ENCODE assay signal across 13 cellular contexts in genomic region chr1:24963943-24964677, GRCh38. TPM values are rescaled to one million over a fixed set of nuclear protein-coding genes. Genes with fewer than 3 reads are reported as not detected.
DNase-seq lines count a peak whose midpoint lies in the region; ATAC-seq, FAIRE-seq and TF ChIP-seq lines count a peak whose summit lies in the region.
"Had no signal": no experiment of that assay in that cellular context is flagged by ENCODE, and none has a peak within 500 bp of the region (broad histone marks: within the 10 kb centered on the region; RNA-seq: fewer than 3 reads in every experiment).

No MANE protein-coding gene starts in this region.

- H3K4me3 ChIP-seq in RWPE2 (ENCODE audit: severe bottlenecking), result no peak overlapping the region
- H3K4me3 ChIP-seq in H1 (ENCODE audit: extremely low read depth in 1 of 4, insufficient read depth in 2 of 4, low read depth in 3 of 4, low read length in 4 of 4), result no peak overlapping the region

- TF ChIP-seq EP300 in H1 (IDR thresholded peaks at IDR 0.05; ENCODE audit: borderline replicate concordance in 1 of 2, low read depth in 2 of 2, low read length in 2 of 2), result no peak

- no peak for FAIRE-seq in H1 (lab: Jason Lieb, UNC)
- FAIRE-seq: endometrium had no signal

- no peak overlapping the region for H3K27ac ChIP-seq in RWPE2 (ENCODE audit: poor library complexity, severe bottlenecking)
- no peak overlapping the region for H3K27ac ChIP-seq in H1 (ENCODE audit: low read depth, low read length)

- no peaks in the 10 kb centered on the region for H4K20me1 ChIP-seq in H1 (replicated peaks in 1 of 2; ENCODE audit: control insufficient read depth in 1 of 2, insufficient read depth in 2 of 2, low read length in 2 of 2)

- H3K27ac Mint-ChIP-seq in activated T-cell treated with anti-CD3 and anti-CD28 coated beads, Interleukin-2, amount 50 U/mL, for 24 hours, result peak overlapping the region; percentile 97
- peak overlapping the region; percentile 92 to 99 for H3K27ac Mint-ChIP-seq in stimulated activated naive CD8-positive, alpha-beta T cell treated with anti-CD3 and anti-CD28 coated beads, Interleukin-15, amount 100 ng/mL, for 72 hours
- H3K27ac Mint-ChIP-seq: progenitor cell of endocrine pancreas, type B pancreatic cell had no signal

- H3K23ac ChIP-seq in H1 (ENCODE audit: insufficient read length), result no peak overlapping the region

- no peak overlapping the region for H3K4me2 ChIP-seq in H1 (ENCODE audit: insufficient read depth in 1 of 2, low read depth in 2 of 2, low read length in 2 of 2)

- H3K36me3 ChIP-seq in RWPE2 (ENCODE audit: low read depth) (no peaks in the 10 kb centered on the region), H1 (ENCODE audit: control insufficient read depth in 2 of 4, insufficient read depth in 4 of 4, low read length in 3 of 4) (no peaks in the 10 kb centered on the region)
- H3K36me3 ChIP-seq: heart right ventricle had no signal

- no peak for TF ChIP-seq CTCF in RWPE2 (IDR thresholded peaks at IDR 0.05; ENCODE audit: poor library complexity, severe bottlenecking)
- TF ChIP-seq CTCF in H1 (IDR thresholded peaks at IDR 0.05; ENCODE audit: control extremely low read depth in 1 of 3, insufficient read depth in 1 of 3, low read depth in 1 of 3, low read length in 3 of 3), result no peak

- H3K18ac ChIP-seq in H1 (ENCODE audit: extremely low read depth, low read length), result no peak overlapping the region

- no peak overlapping the region for H2AK5ac ChIP-seq in H1 (ENCODE audit: low read depth, low read length)

- H3K23me2 ChIP-seq in H1 (ENCODE audit: low read depth, low read length), result no peaks in the 10 kb centered on the region

- no peak overlapping the region for H2BK15ac ChIP-seq in H1 (ENCODE audit: low read length)

- 88% methylated on average over 23 of the region's 23 CpGs; no CpG with 5 or more reads in 1 of the 2 experiments for WGBS in H1 (ENCODE audit: extremely low coverage in 1 of 2, insufficient coverage in 1 of 2, insufficient read length in 1 of 2, insufficient replicate concordance in 2 of 2, low coverage in 1 of 2, low lambda C conversion rate in 2 of 2, missing lambda C conversion rate in 1 of 2), 2 experiments

- no peak overlapping the region for H3K14ac ChIP-seq in H1 (ENCODE audit: insufficient read length)

- no peaks in the 10 kb centered on the region for H3K9me3 ChIP-seq in RWPE2 (ENCODE audit: severe bottlenecking)
- no peaks in the 10 kb centered on the region for H3K9me3 ChIP-seq in H1 (ENCODE audit: insufficient read depth in 2 of 2, low read depth in 1 of 2, low read length in 1 of 2)
- H3K9me3 ChIP-seq: heart right ventricle had no signal

- H3K4me1 ChIP-seq in RWPE2 (ENCODE audit: insufficient read depth, poor library complexity, severe bottlenecking) (no peaks in the 10 kb centered on the region), H1 (replicated peaks in 1 of 4; ENCODE audit: control insufficient read depth in 3 of 4, insufficient read depth in 4 of 4, low read length in 3 of 4) (0 out of 7 replicates have a peak, but pooled peaks cover 0 to 2% (median 0%) of the 10 kb centered on the region in 4 experiments)

- POLR2A ChIA-PET in H1 (lab: Charles Lee; ENCODE audit: partially characterized antibody), result interaction anchor here (0.7 kb wide), 1 partner anchor 16 kb away, joined by 3 read pairs; no protein-coding TSS in a partner anchor

- peak overlapping the region; percentile 97 for H3K4me3 Mint-ChIP-seq in activated T-cell treated with anti-CD3 and anti-CD28 coated beads, Interleukin-2, amount 50 U/mL, for 24 hours
- peak overlapping the region; percentile 78 to 90 for H3K4me3 Mint-ChIP-seq in stimulated activated naive CD8-positive, alpha-beta T cell treated with anti-CD3 and anti-CD28 coated beads, Interleukin-15, amount 100 ng/mL, for 72 hours
- H3K4me3 Mint-ChIP-seq: type B pancreatic cell had no signal

- H3K79me1 ChIP-seq in H1 (ENCODE audit: low read depth, low read length), result no peaks in the 10 kb centered on the region

- CTCF ChIA-PET in H1 (lab: Charles Lee; ENCODE audit: partially characterized antibody), result interaction anchor here (0.6 to 2.9 kb wide), 8 partner anchors 12 to 136 kb away, joined by 3 to 14 read pairs (median 4); no protein-coding TSS in a partner anchor

- H3K36me3 Mint-ChIP-seq in activated T-cell treated with anti-CD3 and anti-CD28 coated beads, Interleukin-2, amount 50 U/mL, for 24 hours (ENCODE audit: low read depth), result peaks cover 58% of the 10 kb centered on the region
- H3K36me3 Mint-ChIP-seq: type B pancreatic cell had no signal

- H3K9ac ChIP-seq in H1 (replicated peaks in 1 of 4; ENCODE audit: extremely low read depth in 1 of 4, low read depth in 3 of 4, low read length in 3 of 4), result no peak overlapping the region

- H2BK5ac ChIP-seq in H1 (ENCODE audit: low read depth, low read length), result no peak overlapping the region; the same call in 1 of the 2 replicates

- no peak for TF ChIP-seq RAD21 in H1 (IDR thresholded peaks at IDR 0.05 in 1 of 2, conservative IDR thresholded peaks at IDR 0.05 in 1 of 2; ENCODE audit: low read depth in 2 of 2, low read length in 2 of 2)

- H3K4me1 Mint-ChIP-seq in activated T-cell treated with anti-CD3 and anti-CD28 coated beads, Interleukin-2, amount 50 U/mL, for 24 hours (ENCODE audit: low read depth), result peaks cover 83% of the 10 kb centered on the region
- H3K4me1 Mint-ChIP-seq in stimulated activated naive CD8-positive, alpha-beta T cell treated with anti-CD3 and anti-CD28 coated beads, Interleukin-15, amount 100 ng/mL, for 72 hours, result peaks cover 75% of the 10 kb centered on the region

- H2BK12ac ChIP-seq in H1 (ENCODE audit: low read depth, low read length), result no peak overlapping the region

- H3K4ac ChIP-seq in H1 (replicated peaks; ENCODE audit: insufficient read length, low read depth, low read length), result no peak overlapping the region

- H4K5ac ChIP-seq in H1 (ENCODE audit: insufficient read length, low read depth, low read length), result no peak overlapping the region

- H3K79me2 ChIP-seq in H1 (ENCODE audit: control insufficient read depth in 1 of 2, insufficient read depth in 2 of 2, low read length in 2 of 2), result no peaks in the 10 kb centered on the region

- no peaks in the 10 kb centered on the region for H3K9me3 Mint-ChIP-seq in activated T-cell treated with anti-CD3 and anti-CD28 coated beads, Interleukin-2, amount 50 U/mL, for 24 hours
- H3K9me3 Mint-ChIP-seq in stimulated activated naive CD8-positive, alpha-beta T cell treated with anti-CD3 and anti-CD28 coated beads, Interleukin-15, amount 100 ng/mL, for 72 hours, result no peaks in the 10 kb centered on the region
- H3K9me3 Mint-ChIP-seq: type B pancreatic cell had no signal

- H3K27me3 ChIP-seq in RWPE2 (ENCODE audit: insufficient read depth, poor library complexity, severe bottlenecking) (no peaks in the 10 kb centered on the region), H1 (replicated peaks in 1 of 4; ENCODE audit: control insufficient read depth in 3 of 4, extremely low read depth in 1 of 4, insufficient read depth in 3 of 4, low read length in 3 of 4) (no peaks in the 10 kb centered on the region)

- H3K27me3 Mint-ChIP-seq in activated T-cell treated with anti-CD3 and anti-CD28 coated beads, Interleukin-2, amount 50 U/mL, for 24 hours, result no peaks in the 10 kb centered on the region
- no peaks in the 10 kb centered on the region for H3K27me3 Mint-ChIP-seq in stimulated activated naive CD8-positive, alpha-beta T cell treated with anti-CD3 and anti-CD28 coated beads, Interleukin-15, amount 100 ng/mL, for 72 hours

- H2BK120ac ChIP-seq in H1 (replicated peaks; ENCODE audit: low read depth, low read length), result no peak overlapping the region

- peak overlapping the region; percentile 6 for H4K91ac ChIP-seq in H1 (replicated peaks; ENCODE audit: insufficient read length, low read length)

- ATAC-seq in RWPE2 (ENCODE audit: low read depth) (no peak), HG03175 (IDR thresholded peaks at IDR 0.05; ENCODE audit: unreplicated experiment) (no peak)
- no peak for ATAC-seq in stimulated activated naive CD8-positive, alpha-beta T cell treated with anti-CD3 and anti-CD28 coated beads, Interleukin-15, amount 100 ng/mL, for 72 hours
- ATAC-seq: SK-N-SH treated with all-trans-retinoic acid at 6 μM for 48 hours had no signal

- no peak for TF ChIP-seq POLR2A in H1 (IDR thresholded peaks at IDR 0.05; ENCODE audit: control extremely low read depth in 1 of 2, low read depth in 2 of 2, low read length in 2 of 2)

- H2BK20ac ChIP-seq in H1 (ENCODE audit: low read length), result no peak overlapping the region

- no peak overlapping the region for H2AFZ ChIP-seq in H1 (ENCODE audit: low read length)

- H4K8ac ChIP-seq in H1 (ENCODE audit: extremely low read depth, insufficient read depth, low read length), result no peak overlapping the region

- H3K56ac ChIP-seq in H1 (replicated peaks; ENCODE audit: insufficient read length, low read depth, low read length), result no peak overlapping the region

- no peak for DNase-seq in activated T-cell treated with anti-CD3 and anti-CD28 coated beads, Interleukin-2, amount 50 U/mL, for 24 hours
- DNase-seq in activated T-cell treated with anti-CD3 and anti-CD28 coated beads for 4 hours (no peak), RWPE2 (ENCODE audit: low spot score) (peak; percentile 46), H1 (ENCODE audit: low read depth in 1 of 2, low spot score in 2 of 2) (no peak), NCI-H1417 treated with DMSO at 0.1 percent for 48 hours (lab: John Stamatoyannopoulos, UW) (no peak), NCI-H2107 treated with DMSO at 0.1 percent for 48 hours (lab: John Stamatoyannopoulos, UW; ENCODE audit: unreplicated experiment) (no peak)
- DNase-seq in stimulated activated naive CD8-positive, alpha-beta T cell treated with anti-CD3 and anti-CD28 coated beads, Interleukin-15, amount 100 ng/mL, for 72 hours, result no peak

TF ChIP-seq in H1, 55 proteins besides CTCF, POLR2A, EP300 and RAD21:
- TF ChIP-seq ZNF274 (IDR thresholded peaks at IDR 0.05; ENCODE audit: borderline replicate concordance, extremely low read depth, low read length) (no peak), KDM4A (IDR thresholded peaks at IDR 0.05; ENCODE audit: low read depth, low read length, severe bottlenecking) (no peak), CBX5 (IDR thresholded peaks at IDR 0.05; ENCODE audit: low read depth, low read length) (no peak), ASH2L (IDR thresholded peaks at IDR 0.05; ENCODE audit: low read length) (no peak), KDM1A (IDR thresholded peaks at IDR 0.05; ENCODE audit: borderline replicate concordance, low read length) (no peak), CBX8 (IDR thresholded peaks at IDR 0.05; ENCODE audit: borderline replicate concordance, low read depth, low read length) (no peak), SUZ12 (IDR thresholded peaks at IDR 0.05; ENCODE audit: low read length) (no peak)

RNA-seq across cellular contexts. Expression of gene RUNX3, which starts 34.0 kb away (rescaled TPM):
- 0.48 and 0.82 TPM in 2 replicates for total RNA-seq in H1 (2021; fragmentation: NEBNext Ultra II Directional; extraction: Animal tissue kit (Norgen Biotek cat#: 25700))
- 0.49 and 0.62 TPM in 2 replicates for polyA plus RNA-seq in H1 (2011; rRNA removed)
- 0.44 TPM for polyA plus RNA-seq in H1 (2011; cell fraction: cytosol; rRNA removed)
- 0.70 TPM for polyA plus RNA-seq in H1 (2011; cell fraction: nucleus; rRNA removed)
- 0.33 to 1.3 TPM (median 0.64 TPM) in 4 replicates for polyA plus RNA-seq in H1 (2012, experiment 1 of 2)
- 0.55 TPM for polyA plus RNA-seq in H1 (2012, experiment 2 of 2)
- polyA plus RNA-seq in H1 (2013, experiment 1 of 2), result 0.61 TPM
- 0.52 TPM for polyA plus RNA-seq in H1 (2013, experiment 2 of 2)
- 0.13 TPM in 1 of 2 replicates, not detected in the other for polyA minus RNA-seq in H1 (2011; rRNA and poly(A)+ RNA removed)
- polyA minus RNA-seq in H1 (2011; cell fraction: cytosol; rRNA and poly(A)+ RNA removed), result 1.5 TPM
- polyA minus RNA-seq in H1 (2011; cell fraction: nucleus; rRNA and poly(A)+ RNA removed), result 0.30 TPM
- total RNA-seq: progenitor cell of endocrine pancreas had no signal
